Comparison of ENCODE assay signal across 27 cellular contexts in the genomic region with DNA sequence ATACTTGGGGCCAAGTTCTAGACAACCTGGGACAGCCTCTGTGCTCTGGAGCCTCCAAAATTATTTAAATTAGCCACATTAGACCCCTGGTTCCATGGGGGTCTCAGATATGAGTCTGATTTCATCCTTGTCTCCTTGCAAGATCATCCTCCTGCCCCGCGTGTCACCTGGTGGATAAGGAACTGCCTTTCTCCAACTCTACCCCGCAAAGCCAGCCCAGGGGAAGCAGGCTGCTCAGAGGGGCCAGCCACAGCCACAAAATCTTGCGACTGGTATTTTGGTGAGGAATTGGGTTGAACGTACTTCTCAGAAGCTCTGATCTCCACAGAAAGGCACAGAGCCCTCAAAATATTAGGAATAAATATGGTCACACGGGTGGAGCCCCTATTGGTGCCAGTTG.
A peak's percentile ranks its signal among the peaks of the same experiment; 100 is the strongest.
DNase-seq lines count a peak whose midpoint lies in the region; ATAC-seq, FAIRE-seq and TF ChIP-seq lines count a peak whose summit lies in the region.
"Had no signal": no experiment of that assay in that cellular context is flagged by ENCODE, and none has a peak within 500 bp of the region (broad histone marks: within the 10 kb centered on the region; RNA-seq: fewer than 3 reads in every experiment).

No MANE protein-coding gene starts in this region.

- H3K4me3 Mint-ChIP-seq in type B pancreatic cell = no peak overlapping the region
- H3K4me3 Mint-ChIP-seq: CD14-positive monocyte; CD4-positive, alpha-beta memory T cell; CD4-positive, CD25-positive, alpha-beta regulatory T cell had no signal

- CTCF ChIA-PET in HepG2 (lab: Yijun Ruan, JAX; ENCODE audit: low intra/inter-chr PET ratio, low total read pairs) = no interaction called here

- no peak overlapping the region for H3K4me3 ChIP-seq in BLaER1
- H3K4me3 ChIP-seq in BLaER1 treated with 17β-estradiol and CSF1 and Interleukin-3, amounts not matched to agents 10 nM and 100 nM = no peak overlapping the region
- no peak overlapping the region for H3K4me3 ChIP-seq in HepG2 (replicated peaks in 1 of 3; ENCODE audit: insufficient read depth in 1 of 3, low read depth in 2 of 3, low read length in 3 of 3)
- H3K4me3 ChIP-seq: GM12878 had no signal

- TF ChIP-seq POLR2A in HepG2 (IDR thresholded peaks at IDR 0.05; ENCODE audit: insufficient read depth in 1 of 2, low read depth in 2 of 2, low read length in 2 of 2) = no peak

- H3K27ac ChIP-seq in BLaER1 = no peak overlapping the region
- H3K27ac ChIP-seq in BLaER1 treated with 17β-estradiol and CSF1 and Interleukin-3, amounts not matched to agents 10 nM and 100 nM = no peak overlapping the region
- no peak overlapping the region for H3K27ac ChIP-seq in HepG2 (ENCODE audit: extremely low read length, insufficient read depth, low read length)

- no peak for ATAC-seq in HepG2
- ATAC-seq: GM12878 had no signal

- no peak overlapping the region for H2AFZ ChIP-seq in HepG2 (ENCODE audit: low read length)

- H4K20me1 ChIP-seq in BLaER1 (no peaks in the 10 kb centered on the region), HepG2 (ENCODE audit: insufficient read depth, low read length) (no peaks in the 10 kb centered on the region)
- H4K20me1 ChIP-seq in BLaER1 treated with 17β-estradiol and CSF1 and Interleukin-3, amounts not matched to agents 10 nM and 100 nM = no peaks in the 10 kb centered on the region

- DNase-seq in mesenteric fat pad (ENCODE audit: low spot score) (peak; percentile 57), type B pancreatic cell (ENCODE audit: extremely low spot score, unreplicated experiment) (peak; percentile 36), T1000 (lab: John Stamatoyannopoulos, UW) (no peak), HepG2 (ENCODE audit: low spot score) (no peak)
- no peak for DNase-seq in stimulated activated CD4-positive, alpha-beta T cell treated with anti-CD3 and anti-CD28 coated beads, Interleukin-4, amount 100 ng/mL, for 24 hours
- DNase-seq: 8988T; ACHN; BE2C; C1 segment of cervical spinal cord; CD4-positive, alpha-beta memory T cell; CD4-positive, CD25-positive, alpha-beta regulatory T cell; CD8-positive, alpha-beta memory T cell; COR-L47; DMS 273 treated with DMSO at 0.1 percent for 48 hours; DMS153; DMS53; DMS79; DND-41; EL; GDM1 had no signal

- peak overlapping the region; percentile 57 for H3K4me2 ChIP-seq in BLaER1
- peak overlapping the region; percentile 13 to 74 (median 51); a peak in 20 of 22 replicates for H3K4me2 ChIP-seq in BLaER1 treated with 17β-estradiol and CSF1 and Interleukin-3, amounts not matched to agents 10 nM and 100 nM
- no peak overlapping the region for H3K4me2 ChIP-seq in HepG2 (ENCODE audit: low read depth, low read length)

- H3K27me3 ChIP-seq in BLaER1 = no peaks in the 10 kb centered on the region
- H3K27me3 ChIP-seq in BLaER1 treated with 17β-estradiol and CSF1 and Interleukin-3, amounts not matched to agents 10 nM and 100 nM = no peaks in the 10 kb centered on the region
- peaks cover 1 to 16% of the 10 kb centered on the region in 2 experiments; a peak in 4 of 5 replicates for H3K27me3 ChIP-seq in HepG2 (ENCODE audit: control insufficient read depth in 1 of 2, insufficient read depth in 2 of 2, low read length in 2 of 2)
- H3K27me3 ChIP-seq: BE2C had no signal

- FAIRE-seq in HepG2 (lab: Jason Lieb, UNC) = no peak
- FAIRE-seq: A204.1, GM12878, GM12892, GM18507 had no signal

- peak overlapping the region; percentile 67 for H3K27ac Mint-ChIP-seq in type B pancreatic cell
- H3K27ac Mint-ChIP-seq: CD14-positive monocyte; CD4-positive, CD25-positive, alpha-beta regulatory T cell had no signal

- WGBS in HepG2 (ENCODE audit: low lambda C conversion rate) = 62% methylated on average over 6 of the region's 6 CpGs

- POLR2A ChIA-PET in HepG2 (lab: Yijun Ruan, JAX) = no interaction called here

- no TSS peak for BruUV-seq in HepG2 (replicated peaks; lab: Mats Ljungman, UMichigan)

- H3K9me3 Mint-ChIP-seq in type B pancreatic cell = peaks cover 14% of the 10 kb centered on the region
- H3K9me3 Mint-ChIP-seq: CD8-positive, alpha-beta memory T cell had no signal

- H3K36me3 Mint-ChIP-seq in type B pancreatic cell = peaks cover 10% of the 10 kb centered on the region

- in situ Hi-C loops in HepG2 (cut with HindIII; ENCODE audit: extremely low pct_ligation_motif_present, low pct_unique_long_range_greater_than_20kb) = no loop called here

- no peak for TF ChIP-seq EP300 in HepG2 (IDR thresholded peaks at IDR 0.05; ENCODE audit: low read depth in 2 of 2, low read length in 2 of 2)
- TF ChIP-seq EP300 in HepG2 (CRISPR knock-in tag; IDR thresholded peaks at IDR 0.05; ENCODE audit: borderline replicate concordance) = no peak

- no peak for TF ChIP-seq CTCF in type B pancreatic cell (conservative IDR thresholded peaks at IDR 0.05)
- TF ChIP-seq CTCF in HepG2 (CRISPR knock-in tag; IDR thresholded peaks at IDR 0.05) = no peak

- H3K36me3 ChIP-seq in BLaER1 = no peaks in the 10 kb centered on the region
- peaks cover 0 to under 1% (median 0%) of the 10 kb centered on the region in 11 experiments; a peak in 1 of 22 replicates for H3K36me3 ChIP-seq in BLaER1 treated with 17β-estradiol and CSF1 and Interleukin-3, amounts not matched to agents 10 nM and 100 nM
- H3K36me3 ChIP-seq in HepG2 (replicated peaks in 1 of 2; ENCODE audit: control insufficient read depth in 1 of 2, insufficient read depth in 2 of 2, low read length in 2 of 2) = no peaks in the 10 kb centered on the region
- H3K36me3 ChIP-seq: BE2C had no signal

- peaks cover 22% of the 10 kb centered on the region for H3K4me1 ChIP-seq in BLaER1
- H3K4me1 ChIP-seq in BLaER1 treated with 17β-estradiol and CSF1 and Interleukin-3, amounts not matched to agents 10 nM and 100 nM = peaks cover 8 to 20% (median 15%) of the 10 kb centered on the region in 10 experiments; a peak in 19 of 20 replicates
- H3K4me1 ChIP-seq in HepG2 (ENCODE audit: insufficient read depth, low read length) = peaks cover 20% of the 10 kb centered on the region
- H3K4me1 ChIP-seq: BE2C had no signal

- no peak for TF ChIP-seq RAD21 in HepG2 (CRISPR knock-in tag; IDR thresholded peaks at IDR 0.05)

- no peak overlapping the region for H3K9ac ChIP-seq in BLaER1
- H3K9ac ChIP-seq in BLaER1 treated with 17β-estradiol and CSF1 and Interleukin-3, amounts not matched to agents 10 nM and 100 nM = no peak overlapping the region
- no peak overlapping the region for H3K9ac ChIP-seq in HepG2 (ENCODE audit: insufficient read depth, low read depth, low read length)

- intact Hi-C loops in HepG2 (cut with micrococcal nuclease; ENCODE audit: unreplicated experiment) = no loop called here

- H3K4me1 Mint-ChIP-seq in type B pancreatic cell (ENCODE audit: unreplicated experiment) = peaks cover 20% of the 10 kb centered on the region

- H3K9me3 ChIP-seq in BLaER1 = peaks cover 5% of the 10 kb centered on the region
- H3K9me3 ChIP-seq in BLaER1 treated with 17β-estradiol and CSF1 and Interleukin-3, amounts not matched to agents 10 nM and 100 nM (replicated peaks in 1 of 11) = peaks cover under 1 to 19% (median 7%) of the 10 kb centered on the region in 11 experiments; a peak in 17 of 22 replicates
- H3K9me3 ChIP-seq in HepG2 (ENCODE audit: low read length) = no peaks in the 10 kb centered on the region
- H3K9me3 ChIP-seq: BE2C had no signal

- no peaks in the 10 kb centered on the region for H3K79me2 ChIP-seq in HepG2 (ENCODE audit: insufficient read depth, low read length)

- peaks cover 9% of the 10 kb centered on the region for H3K27me3 Mint-ChIP-seq in type B pancreatic cell

TF ChIP-seq in HepG2, 621 proteins besides CTCF, POLR2A, EP300 and RAD21 (continues in another document):
- TF ChIP-seq SOX5 (CRISPR knock-in tag; IDR thresholded peaks at IDR 0.05; ENCODE audit: borderline replicate concordance) = no peak
- TF ChIP-seq BRD4 (CRISPR knock-in tag; IDR thresholded peaks at IDR 0.05) = no peak
- TF ChIP-seq ZNF460 (CRISPR knock-in tag; IDR thresholded peaks at IDR 0.05; ENCODE audit: borderline replicate concordance) = no peak
- no peak for TF ChIP-seq ZNF7 (CRISPR knock-in tag; IDR thresholded peaks at IDR 0.05)
- TF ChIP-seq, protein P1, sequence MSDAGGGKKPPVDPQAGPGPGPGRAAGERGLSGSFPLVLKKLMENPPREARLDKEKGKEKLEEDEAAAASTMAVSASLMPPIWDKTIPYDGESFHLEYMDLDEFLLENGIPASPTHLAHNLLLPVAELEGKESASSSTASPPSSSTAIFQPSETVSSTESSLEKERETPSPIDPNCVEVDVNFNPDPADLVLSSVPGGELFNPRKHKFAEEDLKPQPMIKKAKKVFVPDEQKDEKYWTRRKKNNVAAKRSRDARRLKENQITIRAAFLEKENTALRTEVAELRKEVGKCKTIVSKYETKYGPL (CRISPR knock-in tag; IDR thresholded peaks at IDR 0.05) = no peak
- no peak for TF ChIP-seq ZFP82 (CRISPR knock-in tag; IDR thresholded peaks at IDR 0.05; ENCODE audit: borderline replicate concordance)
- TF ChIP-seq ZBTB21 (CRISPR knock-in tag; IDR thresholded peaks at IDR 0.05) = no peak
- TF ChIP-seq RFXAP (CRISPR knock-in tag; IDR thresholded peaks at IDR 0.05; ENCODE audit: borderline replicate concordance) = no peak
- no peak for TF ChIP-seq ZNF124 (CRISPR knock-in tag; IDR thresholded peaks at IDR 0.05)
- no peak for TF ChIP-seq NFATC3 (CRISPR knock-in tag; IDR thresholded peaks at IDR 0.05)
- no peak for TF ChIP-seq ZFY (CRISPR knock-in tag; IDR thresholded peaks at IDR 0.05)
- TF ChIP-seq, protein P2, sequence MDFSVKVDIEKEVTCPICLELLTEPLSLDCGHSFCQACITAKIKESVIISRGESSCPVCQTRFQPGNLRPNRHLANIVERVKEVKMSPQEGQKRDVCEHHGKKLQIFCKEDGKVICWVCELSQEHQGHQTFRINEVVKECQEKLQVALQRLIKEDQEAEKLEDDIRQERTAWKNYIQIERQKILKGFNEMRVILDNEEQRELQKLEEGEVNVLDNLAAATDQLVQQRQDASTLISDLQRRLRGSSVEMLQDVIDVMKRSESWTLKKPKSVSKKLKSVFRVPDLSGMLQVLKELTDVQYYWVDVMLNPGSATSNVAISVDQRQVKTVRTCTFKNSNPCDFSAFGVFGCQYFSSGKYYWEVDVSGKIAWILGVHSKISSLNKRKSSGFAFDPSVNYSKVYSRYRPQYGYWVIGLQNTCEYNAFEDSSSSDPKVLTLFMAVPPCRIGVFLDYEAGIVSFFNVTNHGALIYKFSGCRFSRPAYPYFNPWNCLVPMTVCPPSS (IDR thresholded peaks at IDR 0.05) = no peak
- no peak for TF ChIP-seq THAP11 (CRISPR knock-in tag; IDR thresholded peaks at IDR 0.05)

Comparison
In these comparisons a context has a peak if more than half of its experiments do, and no peak if none do; other contexts are left out.
1. DNase-seq: peak in mesenteric fat pad (single experiment) and type B pancreatic cell (single experiment); none in stimulated activated CD4-positive, alpha-beta T cell treated with anti-CD3 and anti-CD28 coated beads, Interleukin-4, amount 100 ng/mL, for 24 hours (single experiment), T1000 (single experiment) and HepG2 (single experiment).